ENCODE assay signal across 29 cellular contexts in genomic region chr2:3117650-3118216, GRCh38.
DNase-seq lines count a peak whose midpoint lies in the region; ATAC-seq, FAIRE-seq and TF ChIP-seq lines count a peak whose summit lies in the region.
"Had no signal": no experiment of that assay in that cellular context is flagged by ENCODE, and none has a peak within 500 bp of the region (broad histone marks: within the 10 kb centered on the region; RNA-seq: fewer than 3 reads in every experiment).

No MANE protein-coding gene starts in this region.

- peak overlapping the region; percentile 19; the same call in 1 of the 2 replicates for H4K8ac ChIP-seq in H1 (ENCODE audit: extremely low read depth, insufficient read depth, low read length)

- H3K23me2 ChIP-seq in H1 (ENCODE audit: low read depth, low read length), result no peaks in the 10 kb centered on the region

- H3K4me1 Mint-ChIP-seq in neural progenitor cell, result peaks cover 11% of the 10 kb centered on the region

- WGBS in H1 (ENCODE audit: extremely low coverage in 1 of 2, insufficient coverage in 1 of 2, insufficient read length in 1 of 2, insufficient replicate concordance in 2 of 2, low coverage in 1 of 2, low lambda C conversion rate in 2 of 2, missing lambda C conversion rate in 1 of 2), 2 experiments, result 78% methylated on average over 7 of the region's 7 CpGs; no CpG with 5 or more reads in 1 of the 2 experiments
- WGBS in ovary, 3 donors, result 71 to 73% (median 72%) methylated on average over 7 of the region's 7 CpGs

- no peak overlapping the region for H3K56ac ChIP-seq in H1 (replicated peaks; ENCODE audit: insufficient read length, low read depth, low read length)

- peaks cover 2% of the 10 kb centered on the region for H3K36me3 Mint-ChIP-seq in neural progenitor cell
- H3K36me3 Mint-ChIP-seq: CD8-positive, alpha-beta T cell had no signal

- no peaks in the 10 kb centered on the region for H3K79me1 ChIP-seq in H1 (ENCODE audit: low read depth, low read length)

- no peak overlapping the region for H4K5ac ChIP-seq in H1 (ENCODE audit: insufficient read length, low read depth, low read length)

- no peak overlapping the region for H3K4me3 ChIP-seq in BLaER1 treated with 17β-estradiol and CSF1 and Interleukin-3, amounts not matched to agents 10 nM and 100 nM
- no peak overlapping the region for H3K4me3 ChIP-seq in H1 (ENCODE audit: extremely low read depth in 1 of 4, insufficient read depth in 2 of 4, low read depth in 3 of 4, low read length in 4 of 4)
- no peak overlapping the region for H3K4me3 ChIP-seq in neural progenitor cell
- no peak overlapping the region for H3K4me3 ChIP-seq in ovary
- H3K4me3 ChIP-seq: GM23248, HAP-1, Peyer's patch had no signal

- CTCF ChIA-PET in H1 (lab: Charles Lee; ENCODE audit: partially characterized antibody), result interaction anchor here (0.6 to 0.9 kb wide), 2 partner anchors 84 to 420 kb away, joined by 3 read pairs; no protein-coding TSS in a partner anchor

- no peak overlapping the region for H2BK120ac ChIP-seq in H1 (replicated peaks; ENCODE audit: low read depth, low read length)

- no peak for TF ChIP-seq RAD21 in H1 (IDR thresholded peaks at IDR 0.05 in 1 of 2, conservative IDR thresholded peaks at IDR 0.05 in 1 of 2; ENCODE audit: low read depth in 2 of 2, low read length in 2 of 2)

- no peak overlapping the region for H3K23ac ChIP-seq in H1 (ENCODE audit: insufficient read length)

- no peak overlapping the region for H3K27ac Mint-ChIP-seq in neural progenitor cell
- H3K27ac Mint-ChIP-seq: CD8-positive, alpha-beta T cell had no signal

- H3K27me3 Mint-ChIP-seq in neural progenitor cell (ENCODE audit: insufficient read depth, low read depth), result peaks cover 2% of the 10 kb centered on the region

- POLR2A ChIA-PET in H1 (lab: Charles Lee; ENCODE audit: partially characterized antibody), result interaction anchor here (0.7 kb wide), 1 partner anchor 51 kb away, joined by 4 read pairs; no protein-coding TSS in a partner anchor

- H2AFZ ChIP-seq in H1 (ENCODE audit: low read length) (no peak overlapping the region; the same call in 1 of the 2 replicates), neural progenitor cell (replicated peaks) (peak overlapping the region; percentile 71)
- H2AFZ ChIP-seq: GM23248 had no signal

- H3K18ac ChIP-seq in H1 (ENCODE audit: extremely low read depth, low read length), result no peak overlapping the region

- no peak for TF ChIP-seq EP300 in H1 (IDR thresholded peaks at IDR 0.05; ENCODE audit: borderline replicate concordance in 1 of 2, low read depth in 2 of 2, low read length in 2 of 2)
- no peak for TF ChIP-seq EP300 in ovary (IDR thresholded peaks at IDR 0.05)

- peaks cover 0 to 18% (median 0%) of the 10 kb centered on the region in 11 experiments; a peak in 7 of 22 replicates for H3K27me3 ChIP-seq in BLaER1 treated with 17β-estradiol and CSF1 and Interleukin-3, amounts not matched to agents 10 nM and 100 nM
- H3K27me3 ChIP-seq in H1 (replicated peaks in 1 of 4; ENCODE audit: control insufficient read depth in 3 of 4, extremely low read depth in 1 of 4, insufficient read depth in 3 of 4, low read length in 3 of 4) (no peaks in the 10 kb centered on the region), neural progenitor cell (no peaks in the 10 kb centered on the region), ovary (no peaks in the 10 kb centered on the region)
- H3K27me3 ChIP-seq: Peyer's patch had no signal

- peaks cover 10 to 39% (median 30%) of the 10 kb centered on the region in 10 experiments; a peak in 19 of 20 replicates for H3K4me1 ChIP-seq in BLaER1 treated with 17β-estradiol and CSF1 and Interleukin-3, amounts not matched to agents 10 nM and 100 nM
- peaks cover 0 to 3% (median under 1%) of the 10 kb centered on the region in 4 experiments; a peak in 2 of 7 replicates for H3K4me1 ChIP-seq in H1 (replicated peaks in 1 of 4; ENCODE audit: control insufficient read depth in 3 of 4, insufficient read depth in 4 of 4, low read length in 3 of 4)
- peaks cover 9% of the 10 kb centered on the region for H3K4me1 ChIP-seq in neural progenitor cell
- no peaks in the 10 kb centered on the region for H3K4me1 ChIP-seq in ovary (ENCODE audit: insufficient read depth)
- H3K4me1 ChIP-seq: HAP-1, Peyer's patch had no signal

- H3K14ac ChIP-seq in H1 (ENCODE audit: insufficient read length), result no peak overlapping the region

- H2BK5ac ChIP-seq in H1 (ENCODE audit: low read depth, low read length), result no peak overlapping the region; the same call in 1 of the 2 replicates

- H3K9ac ChIP-seq in BLaER1 treated with 17β-estradiol and CSF1 and Interleukin-3, amounts not matched to agents 10 nM and 100 nM, result no peak overlapping the region
- H3K9ac ChIP-seq in H1 (replicated peaks in 1 of 4; ENCODE audit: extremely low read depth in 1 of 4, low read depth in 3 of 4, low read length in 3 of 4) (0 out of 7 replicates have a peak overlapping the region, but pooled peaks of 1 of the 4 experiments have one; percentile 18), neural progenitor cell (no peak overlapping the region)
- H3K9ac ChIP-seq: GM23248, SK-N-SH had no signal

- in situ Hi-C loops in SK-MEL-5 (cut with HindIII; ENCODE audit: low pct_unique_long_range_greater_than_20kb, low sequenced_read_pairs), result no loop called here
- in situ Hi-C loops in GM13976 (cut with MboI; ENCODE audit: low sequenced_read_pairs, unreplicated experiment), result no loop called here

- intact Hi-C loops in ovary (cut with DNase I), result no loop called here

- H3K27ac ChIP-seq in BLaER1 treated with 17β-estradiol and CSF1 and Interleukin-3, amounts not matched to agents 10 nM and 100 nM, result 0 out of 22 replicates have a peak overlapping the region, but pooled peaks of 1 of the 11 experiments have one; percentile 7
- H3K27ac ChIP-seq in H1 (ENCODE audit: low read depth, low read length) (no peak overlapping the region), neural progenitor cell (no peak overlapping the region), ovary (no peak overlapping the region)
- H3K27ac ChIP-seq: C4-2B, GM23248, HL-60, Peyer's patch had no signal

- H2AK5ac ChIP-seq in H1 (ENCODE audit: low read depth, low read length), result no peak overlapping the region

- peaks cover 6 to 21% (median 17%) of the 10 kb centered on the region in 11 experiments; a peak in 21 of 22 replicates for H3K9me3 ChIP-seq in BLaER1 treated with 17β-estradiol and CSF1 and Interleukin-3, amounts not matched to agents 10 nM and 100 nM (replicated peaks in 1 of 11)
- no peaks in the 10 kb centered on the region for H3K9me3 ChIP-seq in H1 (ENCODE audit: insufficient read depth in 2 of 2, low read depth in 1 of 2, low read length in 1 of 2)
- no peaks in the 10 kb centered on the region for H3K9me3 ChIP-seq in neural progenitor cell (ENCODE audit: low read depth)
- H3K9me3 ChIP-seq in ovary, result no peaks in the 10 kb centered on the region
- H3K9me3 ChIP-seq: HAP-1, Peyer's patch, SK-N-SH had no signal

- DNase-seq in SK-MEL-5 (ENCODE audit: low read depth, low spot score), result peak; percentile 33
- DNase-seq in H1 (ENCODE audit: low read depth in 1 of 2, low spot score in 2 of 2), result peak in 1 of 2 experiments; percentile 41
- DNase-seq in neural progenitor cell (ENCODE audit: low spot score), result peak; percentile 15
- no peak for DNase-seq in GM13976 (ENCODE audit: low spot score)
- no peak for DNase-seq in T1000 (lab: John Stamatoyannopoulos, UW)
- no peak for DNase-seq in ovary
- DNase-seq: AML-193; CD8-positive, alpha-beta T cell; DMS79 treated with DMSO at 0.1 percent for 48 hours; GF-D8; GM23248; NCI-H1048; NCI-H1417 treated with DMSO at 0.1 percent for 48 hours; NCI-H1694 treated with DMSO at 0.1 percent for 48 hours; NCI-H2081; NCI-H2227 treated with DMSO at 0.1 percent for 48 hours; NCI-H526 treated with DMSO at 0.1 percent for 48 hours; OCI-M1; Peyer's patch; SIG-M5; SK-N-SH had no signal

- peaks cover 3% of the 10 kb centered on the region for H3K9me3 Mint-ChIP-seq in neural progenitor cell

- no peaks in the 10 kb centered on the region for H3K36me3 ChIP-seq in BLaER1 treated with 17β-estradiol and CSF1 and Interleukin-3, amounts not matched to agents 10 nM and 100 nM
- H3K36me3 ChIP-seq in H1 (ENCODE audit: control insufficient read depth in 2 of 4, insufficient read depth in 4 of 4, low read length in 3 of 4), result no peaks in the 10 kb centered on the region
- no peaks in the 10 kb centered on the region for H3K36me3 ChIP-seq in neural progenitor cell
- no peaks in the 10 kb centered on the region for H3K36me3 ChIP-seq in ovary
- H3K36me3 ChIP-seq: HAP-1, Peyer's patch had no signal

- no peak overlapping the region for H4K91ac ChIP-seq in H1 (replicated peaks; ENCODE audit: insufficient read length, low read length)

- H2BK20ac ChIP-seq in H1 (ENCODE audit: low read length), result no peak overlapping the region

- peak; percentile 75 for FAIRE-seq in H1 (lab: Jason Lieb, UNC)
- FAIRE-seq: A204.1, GM12891, GM19239 had no signal

- H3F3A ChIP-seq in neural progenitor cell (ENCODE audit: low read depth), result no peaks in the 10 kb centered on the region

- peak overlapping the region; percentile 90; the same call in 1 of the 2 replicates for H2BK12ac ChIP-seq in H1 (ENCODE audit: low read depth, low read length)

- no peak for ATAC-seq in HG02763 (IDR thresholded peaks at IDR 0.05; ENCODE audit: unreplicated experiment)
- ATAC-seq: CD8-positive, alpha-beta T cell had no signal

- TF ChIP-seq CTCF in H1 (IDR thresholded peaks at IDR 0.05; ENCODE audit: control extremely low read depth in 1 of 3, insufficient read depth in 1 of 3, low read depth in 1 of 3, low read length in 3 of 3) (no peak), neural progenitor cell (IDR thresholded peaks at IDR 0.05) (no peak), GM13976 (IDR thresholded peaks at IDR 0.05; ENCODE audit: borderline replicate concordance, control extremely low read depth, extremely low read depth, insufficient read depth, missing control alignments) (no peak), ovary (IDR thresholded peaks at IDR 0.05) (no peak)

- TF ChIP-seq POLR2A in H1 (IDR thresholded peaks at IDR 0.05; ENCODE audit: control extremely low read depth in 1 of 2, low read depth in 2 of 2, low read length in 2 of 2) (no peak), ovary (IDR thresholded peaks at IDR 0.05) (no peak)

- no peaks in the 10 kb centered on the region for H4K20me1 ChIP-seq in BLaER1 treated with 17β-estradiol and CSF1 and Interleukin-3, amounts not matched to agents 10 nM and 100 nM
- H4K20me1 ChIP-seq in H1 (replicated peaks in 1 of 2; ENCODE audit: control insufficient read depth in 1 of 2, insufficient read depth in 2 of 2, low read length in 2 of 2) (no peaks in the 10 kb centered on the region), neural progenitor cell (ENCODE audit: low read depth) (no peaks in the 10 kb centered on the region)

- peak overlapping the region in 10 of 11 experiments; percentile 8 to 67 (median 41); a peak in 16 of 22 replicates for H3K4me2 ChIP-seq in BLaER1 treated with 17β-estradiol and CSF1 and Interleukin-3, amounts not matched to agents 10 nM and 100 nM
- H3K4me2 ChIP-seq in H1 (ENCODE audit: insufficient read depth in 1 of 2, low read depth in 2 of 2, low read length in 2 of 2) (no peak overlapping the region), neural progenitor cell (peak overlapping the region; percentile 19)
- H3K4me2 ChIP-seq: SK-N-SH had no signal

- H3K79me2 ChIP-seq in H1 (ENCODE audit: control insufficient read depth in 1 of 2, insufficient read depth in 2 of 2, low read length in 2 of 2) (no peaks in the 10 kb centered on the region), neural progenitor cell (ENCODE audit: low read depth) (no peaks in the 10 kb centered on the region)

- H3K4ac ChIP-seq in H1 (replicated peaks; ENCODE audit: insufficient read length, low read depth, low read length), result no peak overlapping the region

- no peak overlapping the region for H2BK15ac ChIP-seq in H1 (ENCODE audit: low read length)

- no peak overlapping the region for H3K4me3 Mint-ChIP-seq in neural progenitor cell
- H3K4me3 Mint-ChIP-seq: CD8-positive, alpha-beta T cell had no signal

Comparison
In these comparisons a context has a peak if more than half of its experiments do, and no peak if none do; other contexts are left out.
1. H3K4me2 ChIP-seq: peak in BLaER1 treated with 17β-estradiol and CSF1 and Interleukin-3, amounts not matched to agents 10 nM and 100 nM (10 of 11) and neural progenitor cell (single experiment); none in H1 (0 of 2).
2. DNase-seq: peak in SK-MEL-5 (single experiment) and neural progenitor cell (single experiment); none in GM13976 (single experiment), T1000 (single experiment) and ovary (0 of 5).